Comparison of ENCODE assay signal across 11 cellular contexts in genomic region chr2:58107803-58108710, GRCh38.
DNase-seq lines count a peak whose midpoint lies in the region; ATAC-seq and TF ChIP-seq lines count a peak whose summit lies in the region.
"Had no signal": no experiment of that assay in that cellular context is flagged by ENCODE, and none has a peak within 500 bp of the region (broad histone marks: within the 10 kb centered on the region; RNA-seq: fewer than 3 reads in every experiment).

No MANE protein-coding gene starts in this region.

- peak overlapping the region; percentile 0 for H3K4me3 Mint-ChIP-seq in activated T-helper 17 cell treated with anti-CD3 and anti-CD28 coated beads, Interleukin-2, amount 50 U/mL, for 72 hours
- H3K4me3 Mint-ChIP-seq: brain, natural killer cell had no signal

- ATAC-seq in activated T-helper 17 cell treated with anti-CD3 and anti-CD28 coated beads, Interleukin-2, amount 50 U/mL, for 72 hours (replicated peaks) = peak; percentile 98
- ATAC-seq in HG02763 (IDR thresholded peaks at IDR 0.05; ENCODE audit: unreplicated experiment) = no peak
- ATAC-seq in GM18868 (IDR thresholded peaks at IDR 0.05; ENCODE audit: unreplicated experiment) = no peak
- ATAC-seq: Right ventricle myocardium inferior had no signal

- H3K9me3 ChIP-seq in stomach = no peaks in the 10 kb centered on the region

- no peaks in the 10 kb centered on the region for H3K9me3 Mint-ChIP-seq in activated T-helper 17 cell treated with anti-CD3 and anti-CD28 coated beads, Interleukin-2, amount 50 U/mL, for 72 hours
- H3K9me3 Mint-ChIP-seq: brain, natural killer cell had no signal

- H3K27ac Mint-ChIP-seq in activated T-helper 17 cell treated with anti-CD3 and anti-CD28 coated beads, Interleukin-2, amount 50 U/mL, for 72 hours = peak overlapping the region; percentile 5
- H3K27ac Mint-ChIP-seq: brain had no signal

- intact Hi-C loops in stomach (cut with DNase I; ENCODE audit: low total_unique reads) = no loop called here

- DNase-seq in ACHN (peak; percentile 83), HL-60 (ENCODE audit: low read depth in 1 of 2, low spot score in 1 of 2) (peak; percentile 83 to 89), kidney glomerular epithelial cell (lab: John Stamatoyannopoulos, UW) (peak; percentile 62), COLO668 (lab: John Stamatoyannopoulos, UW; ENCODE audit: unreplicated experiment) (no peak), stomach (no peak)
- DNase-seq: natural killer cell had no signal

- no peaks in the 10 kb centered on the region for H3K36me3 ChIP-seq in stomach

- no peak for TF ChIP-seq POLR2A in stomach (IDR thresholded peaks at IDR 0.05)

- H3K4me1 ChIP-seq in stomach = peaks cover 0 to 17% (median 2%) of the 10 kb centered on the region in 4 donors

- H3K27me3 Mint-ChIP-seq in activated T-helper 17 cell treated with anti-CD3 and anti-CD28 coated beads, Interleukin-2, amount 50 U/mL, for 72 hours = no peaks in the 10 kb centered on the region
- H3K27me3 Mint-ChIP-seq: brain had no signal

- H3K4me1 Mint-ChIP-seq in activated T-helper 17 cell treated with anti-CD3 and anti-CD28 coated beads, Interleukin-2, amount 50 U/mL, for 72 hours = peaks cover 9% of the 10 kb centered on the region
- H3K4me1 Mint-ChIP-seq: brain had no signal

- TF ChIP-seq EP300 in stomach (IDR thresholded peaks at IDR 0.05) = no peak

- H3K27me3 ChIP-seq in HL-60 (ENCODE audit: insufficient read depth, poor library complexity, severe bottlenecking) (no peaks in the 10 kb centered on the region), stomach (no peaks in the 10 kb centered on the region)

- 76 to 85% (median 79%) methylated on average over 10 of the region's 10 CpGs for WGBS in stomach, 5 donors

- H3K27ac ChIP-seq in HL-60 (replicated peaks) (peak overlapping the region; percentile 53), stomach (peak overlapping the region in 2 of 5 donors; percentile 19 to 74)

- H3K4me3 ChIP-seq in HL-60 (replicated peaks; ENCODE audit: insufficient read depth, low read length) (no peak overlapping the region), stomach (no peak overlapping the region)

- TF ChIP-seq CTCF in HL-60 (IDR thresholded peaks at IDR 0.05; ENCODE audit: insufficient read depth, low read length) = no peak
- no peak for TF ChIP-seq CTCF in stomach (IDR thresholded peaks at IDR 0.05)

- peaks cover 4% of the 10 kb centered on the region for H3K36me3 Mint-ChIP-seq in activated T-helper 17 cell treated with anti-CD3 and anti-CD28 coated beads, Interleukin-2, amount 50 U/mL, for 72 hours (ENCODE audit: low read depth)
- H3K36me3 Mint-ChIP-seq: brain, natural killer cell had no signal

- in situ Hi-C loops in ACHN (cut with HindIII; ENCODE audit: low pct_ligation_motif_present, low pct_unique_long_range_greater_than_20kb, low sequenced_read_pairs) = no loop called here

Comparison
In these comparisons a context has a peak if more than half of its experiments do, and no peak if none do; other contexts are left out.
1. DNase-seq: peak in ACHN (single experiment), HL-60 (2 of 2) and kidney glomerular epithelial cell (single experiment); none in COLO668 (single experiment) and stomach (single experiment).